In the genomic region with DNA sequence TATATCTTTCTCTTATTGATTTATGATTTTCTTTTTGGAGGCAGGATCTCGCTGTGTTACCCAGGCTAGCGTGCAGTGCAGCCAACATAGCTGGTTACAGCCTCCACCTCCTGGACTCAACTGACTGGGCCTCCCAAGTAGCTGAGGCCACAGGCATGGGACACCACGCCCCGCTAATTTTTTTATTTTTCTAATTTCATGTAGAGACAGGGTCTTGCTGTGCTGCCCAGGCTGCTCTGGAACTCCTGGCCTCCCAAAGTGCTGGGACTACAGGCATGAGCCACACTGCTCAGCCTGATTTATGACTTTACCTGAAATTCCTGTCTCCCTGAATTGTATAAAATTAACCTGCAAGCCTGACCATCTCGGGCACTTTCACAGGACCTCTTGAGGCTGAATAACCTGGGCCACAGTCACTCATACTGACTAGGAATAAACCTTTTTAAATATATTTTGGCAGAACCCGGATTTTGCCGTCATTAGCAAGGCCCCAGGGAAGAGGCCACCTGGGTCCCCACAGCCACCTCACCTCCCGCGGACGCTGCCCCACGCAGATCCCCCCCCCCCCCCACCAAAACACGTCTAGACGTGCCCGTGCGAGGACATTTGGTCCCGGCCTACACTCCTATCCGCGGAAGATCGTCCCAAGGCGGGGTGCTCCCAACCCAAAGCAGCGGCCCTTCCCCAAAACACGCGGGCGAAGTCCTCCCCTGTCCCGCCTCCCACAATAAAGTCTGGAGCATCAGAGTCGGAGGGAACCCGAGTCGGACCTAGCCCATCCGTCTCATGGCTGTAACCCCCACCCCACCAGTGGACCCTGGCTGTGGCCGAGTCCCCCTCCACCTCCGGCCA, we compare ENCODE assay signal across 1 cellular context.
TF ChIP-seq lines count a peak whose summit lies in the region.

No MANE protein-coding gene starts in this region.

TF ChIP-seq in GM23338, 12 proteins besides CTCF, POLR2A, EP300 and RAD21 (continued from another document):
- no peak for TF ChIP-seq ETS1 (IDR thresholded peaks at IDR 0.05)
- TF ChIP-seq CREB1 (CRISPR knock-in tag; IDR thresholded peaks at IDR 0.05; ENCODE audit: low read depth): no peak
- TF ChIP-seq, protein P1, sequence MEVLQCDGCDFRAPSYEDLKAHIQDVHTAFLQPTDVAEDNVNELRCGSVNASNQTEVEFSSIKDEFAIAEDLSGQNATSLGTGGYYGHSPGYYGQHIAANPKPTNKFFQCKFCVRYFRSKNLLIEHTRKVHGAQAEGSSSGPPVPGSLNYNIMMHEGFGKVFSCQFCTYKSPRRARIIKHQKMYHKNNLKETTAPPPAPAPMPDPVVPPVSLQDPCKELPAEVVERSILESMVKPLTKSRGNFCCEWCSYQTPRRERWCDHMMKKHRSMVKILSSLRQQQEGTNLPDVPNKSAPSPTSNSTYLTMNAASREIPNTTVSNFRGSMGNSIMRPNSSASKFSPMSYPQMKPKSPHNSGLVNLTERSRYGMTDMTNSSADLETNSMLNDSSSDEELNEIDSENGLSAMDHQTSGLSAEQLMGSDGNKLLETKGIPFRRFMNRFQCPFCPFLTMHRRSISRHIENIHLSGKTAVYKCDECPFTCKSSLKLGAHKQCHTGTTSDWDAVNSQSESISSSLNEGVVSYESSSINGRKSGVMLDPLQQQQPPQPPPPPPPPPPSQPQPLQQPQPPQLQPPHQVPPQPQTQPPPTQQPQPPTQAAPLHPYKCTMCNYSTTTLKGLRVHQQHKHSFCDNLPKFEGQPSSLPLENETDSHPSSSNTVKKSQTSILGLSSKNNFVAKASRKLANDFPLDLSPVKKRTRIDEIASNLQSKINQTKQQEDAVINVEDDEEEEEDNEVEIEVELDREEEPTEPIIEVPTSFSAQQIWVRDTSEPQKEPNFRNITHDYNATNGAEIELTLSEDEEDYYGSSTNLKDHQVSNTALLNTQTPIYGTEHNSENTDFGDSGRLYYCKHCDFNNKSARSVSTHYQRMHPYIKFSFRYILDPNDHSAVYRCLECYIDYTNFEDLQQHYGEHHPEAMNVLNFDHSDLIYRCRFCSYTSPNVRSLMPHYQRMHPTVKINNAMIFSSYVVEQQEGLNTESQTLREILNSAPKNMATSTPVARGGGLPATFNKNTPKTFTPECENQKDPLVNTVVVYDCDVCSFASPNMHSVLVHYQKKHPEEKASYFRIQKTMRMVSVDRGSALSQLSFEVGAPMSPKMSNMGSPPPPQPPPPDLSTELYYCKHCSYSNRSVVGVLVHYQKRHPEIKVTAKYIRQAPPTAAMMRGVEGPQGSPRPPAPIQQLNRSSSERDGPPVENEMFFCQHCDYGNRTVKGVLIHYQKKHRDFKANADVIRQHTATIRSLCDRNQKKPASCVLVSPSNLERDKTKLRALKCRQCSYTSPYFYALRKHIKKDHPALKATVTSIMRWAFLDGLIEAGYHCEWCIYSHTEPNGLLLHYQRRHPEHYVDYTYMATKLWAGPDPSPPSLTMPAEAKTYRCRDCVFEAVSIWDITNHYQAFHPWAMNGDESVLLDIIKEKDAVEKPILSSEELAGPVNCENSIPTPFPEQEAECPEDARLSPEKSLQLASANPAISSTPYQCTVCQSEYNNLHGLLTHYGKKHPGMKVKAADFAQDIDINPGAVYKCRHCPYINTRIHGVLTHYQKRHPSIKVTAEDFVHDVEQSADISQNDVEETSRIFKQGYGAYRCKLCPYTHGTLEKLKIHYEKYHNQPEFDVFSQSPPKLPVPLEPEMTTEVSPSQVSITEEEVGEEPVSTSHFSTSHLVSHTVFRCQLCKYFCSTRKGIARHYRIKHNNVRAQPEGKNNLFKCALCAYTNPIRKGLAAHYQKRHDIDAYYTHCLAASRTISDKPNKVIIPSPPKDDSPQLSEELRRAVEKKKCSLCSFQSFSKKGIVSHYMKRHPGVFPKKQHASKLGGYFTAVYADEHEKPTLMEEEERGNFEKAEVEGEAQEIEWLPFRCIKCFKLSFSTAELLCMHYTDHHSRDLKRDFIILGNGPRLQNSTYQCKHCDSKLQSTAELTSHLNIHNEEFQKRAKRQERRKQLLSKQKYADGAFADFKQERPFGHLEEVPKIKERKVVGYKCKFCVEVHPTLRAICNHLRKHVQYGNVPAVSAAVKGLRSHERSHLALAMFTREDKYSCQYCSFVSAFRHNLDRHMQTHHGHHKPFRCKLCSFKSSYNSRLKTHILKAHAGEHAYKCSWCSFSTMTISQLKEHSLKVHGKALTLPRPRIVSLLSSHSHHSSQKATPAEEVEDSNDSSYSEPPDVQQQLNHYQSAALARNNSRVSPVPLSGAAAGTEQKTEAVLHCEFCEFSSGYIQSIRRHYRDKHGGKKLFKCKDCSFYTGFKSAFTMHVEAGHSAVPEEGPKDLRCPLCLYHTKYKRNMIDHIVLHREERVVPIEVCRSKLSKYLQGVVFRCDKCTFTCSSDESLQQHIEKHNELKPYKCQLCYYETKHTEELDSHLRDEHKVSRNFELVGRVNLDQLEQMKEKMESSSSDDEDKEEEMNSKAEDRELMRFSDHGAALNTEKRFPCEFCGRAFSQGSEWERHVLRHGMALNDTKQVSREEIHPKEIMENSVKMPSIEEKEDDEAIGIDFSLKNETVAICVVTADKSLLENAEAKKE (CRISPR knock-in tag; IDR thresholded peaks at IDR 0.05): no peak
- no peak for TF ChIP-seq NANOG (IDR thresholded peaks at IDR 0.05; ENCODE audit: borderline replicate concordance)
